20 cellular contexts compared by ENCODE assay signal in the genomic region with DNA sequence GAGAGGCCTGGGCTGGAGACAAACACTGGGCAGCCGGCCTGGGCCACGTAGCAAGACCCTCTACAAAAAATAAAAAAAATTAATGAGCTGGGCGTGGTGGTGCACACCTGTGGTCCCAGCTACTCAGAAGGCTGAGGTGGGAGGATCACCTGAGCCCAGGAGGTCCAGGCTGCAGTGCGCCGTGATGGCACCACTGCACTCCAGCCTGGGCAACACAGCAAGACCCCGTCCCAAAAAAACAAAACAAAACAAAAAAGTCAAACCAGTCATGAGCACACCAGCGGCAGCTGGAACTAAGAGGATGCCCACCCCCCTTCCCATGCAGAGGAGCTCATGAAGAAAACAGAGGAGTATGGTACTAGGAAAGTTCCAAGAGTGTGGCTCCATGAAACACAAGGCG.
"Had no signal": no experiment of that assay in that cellular context is flagged by ENCODE, and none has a peak within 500 bp of the region (broad histone marks: within the 10 kb centered on the region; RNA-seq: fewer than 3 reads in every experiment).

No MANE protein-coding gene starts in this region.

- DNase-seq: activated CD4-positive, alpha-beta T cell treated with anti-CD3 and anti-CD28 coated beads for 4 hours; activated CD8-positive, alpha-beta memory T cell treated with anti-CD3 and anti-CD28 coated beads, Interleukin-2, amount 50 U/mL, for 4 hours; activated CD8-positive, alpha-beta T cell treated with anti-CD3 and anti-CD28 coated beads for 36 hours; activated naive CD4-positive, alpha-beta T cell; activated T-cell treated with anti-CD3 and anti-CD28 coated beads, Interleukin-2, amount 50 U/mL, for 72 hours; amygdala; NCI-H1105 treated with DMSO at 0.1 percent for 48 hours; NCI-H1436 treated with DMSO at 0.1 percent for 48 hours; NCI-H1930; NCI-H2107; NCI-H2171 treated with DMSO at 0.1 percent for 48 hours; NCI-H226; NCI-H526 treated with DMSO at 0.1 percent for 48 hours; NCI-H82; T-cell; WERI-Rb-1 had no signal

- H3K4me3 Mint-ChIP-seq: activated T-cell treated with anti-CD3 and anti-CD28 coated beads, Interleukin-2, amount 50 U/mL, for 72 hours; central memory CD8-positive, alpha-beta T cell; T-cell had no signal

- H3K27ac Mint-ChIP-seq: activated CD8-positive, alpha-beta T cell treated with anti-CD3 and anti-CD28 coated beads for 36 hours; activated naive CD8-positive, alpha-beta T cell; activated T-cell treated with anti-CD3 and anti-CD28 coated beads, Interleukin-2, amount 50 U/mL, for 72 hours; T-cell had no signal

- ATAC-seq: activated CD4-positive, CD25-positive, alpha-beta regulatory T cell treated with anti-CD3 and anti-CD28 coated beads, Interleukin-2, amount 50 U/mL, for 24 hours; activated CD8-positive, alpha-beta T cell treated with anti-CD3 and anti-CD28 coated beads for 36 hours; activated T-cell treated with anti-CD3 and anti-CD28 coated beads, Interleukin-2, amount 50 U/mL, for 72 hours; T-cell had no signal

- H3K9me3 Mint-ChIP-seq: activated CD8-positive, alpha-beta T cell treated with anti-CD3 and anti-CD28 coated beads for 36 hours; activated T-cell treated with anti-CD3 and anti-CD28 coated beads, Interleukin-2, amount 50 U/mL, for 72 hours; central memory CD8-positive, alpha-beta T cell; T-cell had no signal

- H3K36me3 Mint-ChIP-seq: activated naive CD8-positive, alpha-beta T cell; brain; T-cell had no signal
